In the genomic region with DNA sequence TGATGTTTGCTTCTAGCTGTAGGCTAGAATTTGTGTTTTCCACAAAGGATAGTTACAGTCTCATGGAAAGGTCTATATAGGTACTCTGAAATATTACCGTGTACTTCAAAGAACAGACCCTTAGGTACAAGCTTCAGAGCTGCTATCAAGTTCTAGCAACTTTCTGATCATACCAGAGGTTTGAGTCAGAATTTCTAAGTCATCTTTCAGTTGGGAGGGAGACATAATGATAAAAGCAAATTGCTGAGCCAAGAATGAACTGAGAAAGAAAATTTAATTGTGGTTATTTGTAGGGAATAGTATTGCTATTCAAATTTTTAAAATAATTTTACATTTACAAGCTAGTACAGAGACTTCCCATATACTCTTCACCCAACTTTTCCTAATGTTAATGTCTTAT, we compare ENCODE assay signal across 29 cellular contexts. TPM values are rescaled to one million over a fixed set of nuclear protein-coding genes. Genes with fewer than 3 reads are reported as not detected.
A peak's percentile ranks its signal among the peaks of the same experiment; 100 is the strongest.
DNase-seq lines count a peak whose midpoint lies in the region; ATAC-seq and TF ChIP-seq lines count a peak whose summit lies in the region.
"Had no signal": no experiment of that assay in that cellular context is flagged by ENCODE, and none has a peak within 500 bp of the region (broad histone marks: within the 10 kb centered on the region; RNA-seq: fewer than 3 reads in every experiment).

No MANE protein-coding gene starts in this region.

- peak overlapping the region in 1 of 2 experiments; percentile 3; a peak in 2 of 4 replicates for H4K8ac ChIP-seq in IMR-90 (ENCODE audit: low read depth in 2 of 2, low read length in 2 of 2)

- H3K4me2 ChIP-seq in IMR-90 (ENCODE audit: low read depth, low read length): peak overlapping the region; percentile 38; the same call in 1 of the 2 replicates
- H3K4me2 ChIP-seq in OCI-LY7 (ENCODE audit: low read length): no peak overlapping the region

- no CpG with 5 or more reads among the region's 1 CpG for WGBS in IMR-90 (ENCODE audit: extremely low coverage in 2 of 2, insufficient read length in 1 of 2), 2 experiments

- intact Hi-C loops in IMR-90 (cut with micrococcal nuclease) (loop anchor here (2.0 kb wide), 1 partner anchor 14 kb away; no protein-coding TSS in a partner anchor), OCI-LY7 (cut with micrococcal nuclease; ENCODE audit: unreplicated experiment) (no loop called here)

- TF ChIP-seq CTCF in IMR-90 (conservative IDR thresholded peaks at IDR 0.05; ENCODE audit: low read depth, low read length) (no peak), fibroblast of the aortic adventitia (IDR thresholded peaks at IDR 0.05; ENCODE audit: insufficient read depth, low read length) (no peak), OCI-LY7 (conservative IDR thresholded peaks at IDR 0.05; ENCODE audit: low read length) (no peak)

- H2AK9ac ChIP-seq in IMR-90 (replicated peaks; ENCODE audit: low read depth, low read length, poor library complexity): no peak overlapping the region

- H2BK15ac ChIP-seq in IMR-90 (ENCODE audit: low read depth, low read length): no peak overlapping the region

- peak overlapping the region; percentile 83 for H3K23ac ChIP-seq in IMR-90 (ENCODE audit: low read depth, low read length)

- dilution Hi-C loops in IMR-90 (cut with HindIII; ENCODE audit: low sequenced_read_pairs, unreplicated experiment): no loop called here

- H3K18ac ChIP-seq in IMR-90 (ENCODE audit: low read depth, low read length): peak overlapping the region; percentile 15; the same call in 1 of the 2 replicates

- no peak overlapping the region for H2AK5ac ChIP-seq in IMR-90 (ENCODE audit: low read depth, low read length)

- DNase-seq in IMR-90: peak; percentile 42
- DNase-seq in adipocyte (ENCODE audit: low read depth): peak; percentile 36
- DNase-seq in fibroblast of the aortic adventitia (ENCODE audit: low read depth): peak; percentile 58
- no peak for DNase-seq in OCI-LY7 (ENCODE audit: low spot score)
- DNase-seq in NCI-H2196 treated with DMSO at 0.1 percent for 48 hours (lab: John Stamatoyannopoulos, UW; ENCODE audit: unreplicated experiment): no peak
- DNase-seq: activated CD4-positive, alpha-beta T cell treated with anti-CD3 and anti-CD28 coated beads, Interleukin-2, amount 10 ng/mL, durations not matched to agents 7 days and 5 days; activated gamma-delta T cell; activated T-cell treated with anti-CD3 and anti-CD28 coated beads, Interleukin-2, amount 50 U/mL, for 24 hours; CD4-positive, alpha-beta memory T cell; effector CD4-positive, alpha-beta T cell; KBM-7; midbrain; naive thymus-derived CD4-positive, alpha-beta T cell; NCI-H1417 treated with DMSO at 0.1 percent for 48 hours; NCI-H2081; NCI-H345; NCI-H774; SHP77; stimulated activated CD4-positive, alpha-beta T cell treated with anti-CD3 and anti-CD28 coated beads, Interleukin-1b, Interleukin-23, amount 100 ng/mL, for 48 hours; T1000 had no signal

- H3K56ac ChIP-seq in IMR-90 (ENCODE audit: extremely low read depth, insufficient read depth, low read length): no peak overlapping the region

- peak overlapping the region; percentile 70 for H2BK5ac ChIP-seq in IMR-90 (ENCODE audit: low read depth, low read length, poor library complexity, severe bottlenecking)

- H4K91ac ChIP-seq in IMR-90 (ENCODE audit: insufficient read depth, low read depth, low read length): peak overlapping the region; percentile 80; the same call in 1 of the 2 replicates

- BruUV-seq in IMR-90 (replicated peaks; lab: Mats Ljungman, UMichigan) (no TSS peak), OCI-LY7 (replicated peaks; lab: Mats Ljungman, UMichigan) (no TSS peak)

- no peaks in the 10 kb centered on the region for H3K9me2 ChIP-seq in OCI-LY7 (ENCODE audit: insufficient read depth, low read length)

- POLR2A ChIA-PET in IMR-90 (lab: Charles Lee; ENCODE audit: unreplicated experiment): no interaction called here
- POLR2A ChIA-PET in OCI-LY7 (lab: Charles Lee): interaction anchor here (0.5 to 1.2 kb wide), 3 partner anchors 11 to 736 kb away, joined by 3 read pairs; no protein-coding TSS in a partner anchor

- peak overlapping the region; percentile 0; the same call in 1 of the 2 replicates for H4K5ac ChIP-seq in IMR-90 (ENCODE audit: low read depth, low read length)

- H3K27me3 ChIP-seq in ACC112 (ENCODE audit: insufficient read depth, low read length) (no peaks in the 10 kb centered on the region), IMR-90 (ENCODE audit: control insufficient read depth, insufficient read depth, low read length) (no peaks in the 10 kb centered on the region), adipocyte (replicated peaks; ENCODE audit: control insufficient read depth, insufficient read depth, low read length) (no peaks in the 10 kb centered on the region)
- H3K27me3 ChIP-seq: breast epithelium, tibial nerve had no signal

- H3K36me3 ChIP-seq in ACC112 (ENCODE audit: insufficient read depth, low read length) (no peaks in the 10 kb centered on the region), IMR-90 (ENCODE audit: control insufficient read depth, insufficient read depth, low read length) (no peaks in the 10 kb centered on the region), adipocyte (ENCODE audit: control insufficient read depth, insufficient read depth, low read length, severe bottlenecking) (no peaks in the 10 kb centered on the region), OCI-LY7 (ENCODE audit: insufficient read depth, low read length) (no peaks in the 10 kb centered on the region)
- H3K36me3 ChIP-seq: breast epithelium, HAP-1, tibial nerve had no signal

- H3K4me1 ChIP-seq in ACC112 (ENCODE audit: control insufficient read depth, insufficient read depth, low read length, unreplicated experiment) (peaks cover 80% of the 10 kb centered on the region), IMR-90 (ENCODE audit: control insufficient read depth, insufficient read depth, low read length) (peaks cover 22% of the 10 kb centered on the region), adipocyte (ENCODE audit: control insufficient read depth, insufficient read depth, low read length) (peaks cover 57% of the 10 kb centered on the region), OCI-LY7 (ENCODE audit: insufficient read depth, low read length, poor library complexity, severe bottlenecking) (no peaks in the 10 kb centered on the region)
- H3K4me1 ChIP-seq: HAP-1 had no signal

- peak overlapping the region; percentile 97 for H2BK20ac ChIP-seq in IMR-90 (ENCODE audit: low read depth, low read length)

- H3K9me1 ChIP-seq in IMR-90 (ENCODE audit: insufficient read depth, low read length): peaks cover 14% of the 10 kb centered on the region

- CTCF ChIA-PET in IMR-90 (lab: Yijun Ruan, JAX) (interaction anchor here (0.6 kb wide), 2 partner anchors 28 to 100 kb away, joined by 3 read pairs; no protein-coding TSS in a partner anchor), OCI-LY7 (lab: Charles Lee; ENCODE audit: unreplicated experiment) (no interaction called here)

- H2AFZ ChIP-seq in ACC112 (ENCODE audit: low read length, unreplicated experiment) (no peak overlapping the region), IMR-90 (replicated peaks; ENCODE audit: low read length, poor library complexity) (no peak overlapping the region), OCI-LY7 (ENCODE audit: low read length) (no peak overlapping the region)

- no peak for TF ChIP-seq RAD21 in IMR-90 (IDR thresholded peaks at IDR 0.05; ENCODE audit: low read length)

- H3K9ac ChIP-seq in IMR-90 (ENCODE audit: low read depth, low read length) (no peak overlapping the region), adipocyte (ENCODE audit: low read length) (no peak overlapping the region)

- H3K14ac ChIP-seq in IMR-90 (replicated peaks; ENCODE audit: low read depth, low read length): peak overlapping the region; percentile 49; the same call in 1 of the 2 replicates

- TF ChIP-seq POLR2A in IMR-90 (IDR thresholded peaks at IDR 0.05; ENCODE audit: low read depth, low read length): no peak

- peak overlapping the region; percentile 89; the same call in 1 of the 2 replicates for H3K4ac ChIP-seq in IMR-90 (ENCODE audit: low read depth, low read length)

- H3K79me2 ChIP-seq in ACC112 (ENCODE audit: control insufficient read depth, insufficient read depth, low read length, unreplicated experiment) (no peaks in the 10 kb centered on the region), OCI-LY7 (ENCODE audit: insufficient read depth, low read depth, low read length) (no peaks in the 10 kb centered on the region)

- H3K4me3 ChIP-seq in ACC112 (ENCODE audit: low read depth, low read length): peak overlapping the region; percentile 26; the same call in 1 of the 2 replicates
- no peak overlapping the region for H3K4me3 ChIP-seq in IMR-90 (ENCODE audit: insufficient read depth, low read depth, low read length)
- no peak overlapping the region for H3K4me3 ChIP-seq in adipocyte (ENCODE audit: low read length)
- H3K4me3 ChIP-seq in fibroblast of the aortic adventitia (ENCODE audit: low read depth, low read length): no peak overlapping the region
- H3K4me3 ChIP-seq in OCI-LY7 (ENCODE audit: low read depth, low read length, poor library complexity, severe bottlenecking): no peak overlapping the region
- H3K4me3 ChIP-seq: breast epithelium, HAP-1, skin epidermis, tibial nerve had no signal

- in situ Hi-C loops in IMR-90 (cut with MboI; ENCODE audit: low sequenced_read_pairs): no loop called here

- H3K27ac ChIP-seq in ACC112 (ENCODE audit: low read depth, low read length): peak overlapping the region; percentile 72
- no peak overlapping the region for H3K27ac ChIP-seq in IMR-90 (ENCODE audit: insufficient read depth, low read length)
- no peak overlapping the region for H3K27ac ChIP-seq in OCI-LY7 (ENCODE audit: low read depth, low read length, poor library complexity, severe bottlenecking)
- H3K27ac ChIP-seq: breast epithelium, epithelial cell of prostate, skin epidermis had no signal

- H3K9me3 ChIP-seq in IMR-90 (ENCODE audit: control insufficient read depth, insufficient read depth, low read length) (no peaks in the 10 kb centered on the region), adipocyte (ENCODE audit: control insufficient read depth, low read length) (no peaks in the 10 kb centered on the region), OCI-LY7 (ENCODE audit: low read length) (no peaks in the 10 kb centered on the region)
- H3K9me3 ChIP-seq: breast epithelium, HAP-1, tibial nerve had no signal

- 0 out of 4 replicates have a peak, but pooled peaks cover 0 to 4% of the 10 kb centered on the region in 2 experiments for H3K79me1 ChIP-seq in IMR-90 (ENCODE audit: low read depth in 1 of 2, low read length in 2 of 2)

- peak overlapping the region; percentile 84 for H2BK120ac ChIP-seq in IMR-90 (ENCODE audit: low read depth, low read length)

- H4K20me1 ChIP-seq in IMR-90 (ENCODE audit: insufficient read depth, low read length) (no peaks in the 10 kb centered on the region), OCI-LY7 (ENCODE audit: insufficient read depth, low read length) (no peaks in the 10 kb centered on the region)

- ATAC-seq in IMR-90 (ENCODE audit: low read depth): no peak
- ATAC-seq in HG02981 (IDR thresholded peaks at IDR 0.05; ENCODE audit: unreplicated experiment): no peak
- no peak for ATAC-seq in GM19467 (IDR thresholded peaks at IDR 0.05; ENCODE audit: unreplicated experiment)
- ATAC-seq: naive thymus-derived CD4-positive, alpha-beta T cell; WTC11 had no signal

RNA-seq across cellular contexts. Expression of a gene that starts 19.9 kb away (rescaled TPM):
- 9.0 and 9.2 TPM in 2 replicates for total RNA-seq in IMR-90 (2012; rRNA removed)
- 7.8 and 10.1 TPM in 2 replicates for polyA plus RNA-seq in IMR-90 (2012; rRNA removed)
- polyA plus RNA-seq in IMR-90 (2012; cell fraction: cytosol; rRNA removed): 2.9 and 5.5 TPM in 2 replicates
- 39.5 and 39.7 TPM in 2 replicates for polyA plus RNA-seq in IMR-90 (2012; cell fraction: nucleus; rRNA removed; ENCODE audit: low replicate concordance)
- total RNA-seq in fibroblast of the aortic adventitia (ENCODE audit: low replicate concordance): 40.4 and 56.9 TPM in 2 replicates
- not detected in 2 replicates for total RNA-seq in OCI-LY7 (2014; rRNA removed; shearing (Covaris generic))
- not detected in 2 replicates for total RNA-seq in OCI-LY7 (2022)

Comparison
In these comparisons a context has a peak if more than half of its experiments do, and no peak if none do; other contexts are left out.
1. DNase-seq: peak in IMR-90 (single experiment), adipocyte (single experiment) and fibroblast of the aortic adventitia (single experiment); none in OCI-LY7 (single experiment) and NCI-H2196 treated with DMSO at 0.1 percent for 48 hours (single experiment).